In the genomic region with DNA sequence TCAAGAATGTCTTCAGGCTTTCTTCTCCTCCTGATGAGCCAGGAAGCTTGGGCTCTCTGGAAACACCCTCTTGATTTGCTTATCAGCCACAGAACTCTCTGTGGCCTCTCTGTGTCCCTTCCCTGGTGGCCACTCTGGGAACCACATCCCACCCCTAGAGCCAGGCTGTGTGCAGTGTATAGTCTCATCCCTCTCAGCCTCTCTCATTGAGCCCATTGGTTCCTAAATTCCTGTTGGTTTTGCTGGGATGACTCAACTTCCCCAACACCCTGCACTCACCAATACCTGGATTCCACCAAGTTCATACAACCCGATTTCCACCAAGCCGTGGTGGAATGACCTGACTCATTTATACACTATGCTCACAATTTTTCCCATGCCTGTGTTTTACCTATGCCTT, we compare ENCODE assay signal across 12 cellular contexts. TPM values are rescaled to one million over a fixed set of nuclear protein-coding genes. Genes with fewer than 3 reads are reported as not detected.
DNase-seq lines count a peak whose midpoint lies in the region; ATAC-seq and TF ChIP-seq lines count a peak whose summit lies in the region.
"Had no signal": no experiment of that assay in that cellular context is flagged by ENCODE, and none has a peak within 500 bp of the region (broad histone marks: within the 10 kb centered on the region; RNA-seq: fewer than 3 reads in every experiment).

No MANE protein-coding gene starts in this region.

- H3K9ac ChIP-seq in Karpas-422 (ENCODE audit: low read length): no peak overlapping the region
- H3K9ac ChIP-seq in neural progenitor cell: no peak overlapping the region

- no peaks in the 10 kb centered on the region for H3F3A ChIP-seq in neural progenitor cell (ENCODE audit: low read depth)

- H3K36me3 ChIP-seq in Karpas-422 (ENCODE audit: insufficient read depth, low read length) (no peaks in the 10 kb centered on the region), neural progenitor cell (no peaks in the 10 kb centered on the region)
- H3K36me3 ChIP-seq: spleen had no signal

- no peaks in the 10 kb centered on the region for H3K9me2 ChIP-seq in Karpas-422 (replicated peaks; ENCODE audit: insufficient read depth, low read length)

- no peaks in the 10 kb centered on the region for H3K9me3 Mint-ChIP-seq in neural progenitor cell
- no peaks in the 10 kb centered on the region for H3K9me3 Mint-ChIP-seq in naive thymus-derived CD8-positive, alpha-beta T cell
- H3K9me3 Mint-ChIP-seq: activated naive CD4-positive, alpha-beta T cell treated with anti-CD3 and anti-CD28 coated beads, Interleukin-2, amount 50 U/mL, for 72 hours had no signal

- H4K20me1 ChIP-seq in Karpas-422 (ENCODE audit: insufficient read depth, low read depth, low read length) (no peaks in the 10 kb centered on the region), neural progenitor cell (ENCODE audit: low read depth) (no peaks in the 10 kb centered on the region)

- H3K27me3 Mint-ChIP-seq in neural progenitor cell (ENCODE audit: insufficient read depth, low read depth): peaks cover 9% of the 10 kb centered on the region
- peaks cover 0 to 10% (median 3%) of the 10 kb centered on the region in 5 donors for H3K27me3 Mint-ChIP-seq in naive thymus-derived CD8-positive, alpha-beta T cell

- H3K79me2 ChIP-seq in Karpas-422 (ENCODE audit: low read length) (no peaks in the 10 kb centered on the region), neural progenitor cell (ENCODE audit: low read depth) (no peaks in the 10 kb centered on the region)

- H3K27ac ChIP-seq in Karpas-422 (ENCODE audit: low read length) (no peak overlapping the region), neural progenitor cell (no peak overlapping the region)
- H3K27ac ChIP-seq: spleen had no signal

- ATAC-seq in GM19035 (IDR thresholded peaks at IDR 0.05; ENCODE audit: unreplicated experiment): no peak
- ATAC-seq in HG03571 (IDR thresholded peaks at IDR 0.05; ENCODE audit: unreplicated experiment): no peak
- no peak for ATAC-seq in naive thymus-derived CD8-positive, alpha-beta T cell
- ATAC-seq: activated CD4-positive, CD25-positive, alpha-beta regulatory T cell treated with anti-CD3 and anti-CD28 coated beads, Interleukin-2, amount 50 U/mL, for 24 hours had no signal

- no peaks in the 10 kb centered on the region for H3K27me3 ChIP-seq in Karpas-422 (ENCODE audit: low read length)
- H3K27me3 ChIP-seq in neural progenitor cell: no peaks in the 10 kb centered on the region
- H3K27me3 ChIP-seq: spleen had no signal

- no peaks in the 10 kb centered on the region for H3K36me3 Mint-ChIP-seq in neural progenitor cell
- H3K36me3 Mint-ChIP-seq in naive thymus-derived CD8-positive, alpha-beta T cell: no peaks in the 10 kb centered on the region
- H3K36me3 Mint-ChIP-seq: activated naive CD4-positive, alpha-beta T cell treated with anti-CD3 and anti-CD28 coated beads, Interleukin-2, amount 50 U/mL, for 72 hours had no signal

- H3K27ac Mint-ChIP-seq in neural progenitor cell: no peak overlapping the region
- no peak overlapping the region for H3K27ac Mint-ChIP-seq in naive thymus-derived CD8-positive, alpha-beta T cell
- H3K27ac Mint-ChIP-seq: activated naive CD4-positive, alpha-beta T cell treated with anti-CD3 and anti-CD28 coated beads, Interleukin-2, amount 50 U/mL, for 72 hours had no signal

- no peak overlapping the region for H3K4me3 ChIP-seq in Karpas-422 (ENCODE audit: low read length)
- H3K4me3 ChIP-seq in cardiac fibroblast (replicated peaks in 1 of 2; ENCODE audit: low read depth in 2 of 2, low read length in 2 of 2): no peak overlapping the region
- H3K4me3 ChIP-seq in neural progenitor cell: no peak overlapping the region
- H3K4me3 ChIP-seq: spleen had no signal

- H2AFZ ChIP-seq in Karpas-422 (ENCODE audit: low read length) (no peak overlapping the region), neural progenitor cell (replicated peaks) (no peak overlapping the region)

- H3K4me2 ChIP-seq in Karpas-422 (ENCODE audit: low read depth, low read length, poor library complexity, severe bottlenecking) (no peak overlapping the region), neural progenitor cell (no peak overlapping the region)

- in situ Hi-C loops in GM13977 (cut with MboI; ENCODE audit: low pct_unique_long_range_greater_than_20kb, low sequenced_read_pairs, unreplicated experiment): no loop called here

- no peaks in the 10 kb centered on the region for H3K9me3 ChIP-seq in Karpas-422 (ENCODE audit: low read length)
- no peaks in the 10 kb centered on the region for H3K9me3 ChIP-seq in neural progenitor cell (ENCODE audit: low read depth)
- H3K9me3 ChIP-seq: spleen had no signal

- H3K4me1 ChIP-seq in Karpas-422 (ENCODE audit: low read length) (no peaks in the 10 kb centered on the region), neural progenitor cell (no peaks in the 10 kb centered on the region)

- POLR2A ChIA-PET in naive thymus-derived CD8-positive, alpha-beta T cell (lab: Charles Lee): no interaction called here

- peak; percentile 43 for TF ChIP-seq CTCF in cardiac fibroblast (IDR thresholded peaks at IDR 0.05; ENCODE audit: low read depth, low read length)
- TF ChIP-seq CTCF in neural progenitor cell (IDR thresholded peaks at IDR 0.05): peak; percentile 34
- TF ChIP-seq CTCF in GM13977 (IDR thresholded peaks at IDR 0.05; ENCODE audit: extremely low read depth, insufficient read depth, missing control alignments): no peak

- DNase-seq in EH (ENCODE audit: low read depth) (peak; percentile 48), Karpas-422 (peak; percentile 29), cardiac fibroblast (ENCODE audit: low read depth in 2 of 2) (peak in 1 of 2 donors; percentile 15), neural progenitor cell (ENCODE audit: low spot score) (no peak), GM13977 (ENCODE audit: low spot score) (no peak)
- no peak for DNase-seq in naive thymus-derived CD8-positive, alpha-beta T cell
- DNase-seq: NCI-H1105, spleen had no signal

- peaks cover 7% of the 10 kb centered on the region for H3K4me1 Mint-ChIP-seq in neural progenitor cell
- peaks cover 0 to 7% (median 0%) of the 10 kb centered on the region in 4 donors for H3K4me1 Mint-ChIP-seq in naive thymus-derived CD8-positive, alpha-beta T cell

- no peak overlapping the region for H3K4me3 Mint-ChIP-seq in neural progenitor cell
- peak overlapping the region in 1 of 10 donors; percentile 7 for H3K4me3 Mint-ChIP-seq in naive thymus-derived CD8-positive, alpha-beta T cell

RNA-seq across cellular contexts. Expression of gene IRAG1, which starts 5.2 kb away (rescaled TPM):
- not detected in 2 replicates for total RNA-seq in Karpas-422 (2014; rRNA removed; shearing (Covaris generic); ENCODE audit: low replicate concordance)
- total RNA-seq in neural progenitor cell (ENCODE audit: low replicate concordance): 5.2 and 5.9 TPM in 2 replicates
- total RNA-seq in naive thymus-derived CD8-positive, alpha-beta T cell: not detected
- not detected for polyA plus RNA-seq in naive thymus-derived CD8-positive, alpha-beta T cell
- total RNA-seq: activated naive CD4-positive, alpha-beta T cell treated with anti-CD3 and anti-CD28 coated beads, Interleukin-2, amount 50 U/mL, for 72 hours had no signal

Comparison
In these comparisons a context has a peak if more than half of its experiments do, and no peak if none do; other contexts are left out.
1. DNase-seq: peak in EH (single experiment) and Karpas-422 (single experiment); none in neural progenitor cell (single experiment), GM13977 (single experiment) and naive thymus-derived CD8-positive, alpha-beta T cell (0 of 10).